Comparison of ENCODE assay signal across 2 cellular contexts in genomic region chr10:72257051-72257892, GRCh38.
TF ChIP-seq lines count a peak whose summit lies in the region.

No MANE protein-coding gene starts in this region.

TF ChIP-seq in A549, 52 proteins besides CTCF, POLR2A, EP300 and RAD21:
- TF ChIP-seq BCL3 (IDR thresholded peaks at IDR 0.05): no peak
- TF ChIP-seq ELK1 (IDR thresholded peaks at IDR 0.05; ENCODE audit: low read depth, low read length): no peak
- peak; percentile 51; the same call in 1 of the 2 replicates for TF ChIP-seq TP53 (CRISPR knock-in tag; IDR thresholded peaks at IDR 0.05)
TF ChIP-seq in A549: peak in this region for 1.

TF ChIP-seq in GM23338, 12 proteins besides CTCF, POLR2A, EP300 and RAD21:
- no peak for TF ChIP-seq ZNF114 (CRISPR knock-in tag; IDR thresholded peaks at IDR 0.05)
- no peak for TF ChIP-seq ETS1 (IDR thresholded peaks at IDR 0.05)
- no peak for TF ChIP-seq ZNF462 (CRISPR knock-in tag; IDR thresholded peaks at IDR 0.05)
- no peak for TF ChIP-seq JUNB (IDR thresholded peaks at IDR 0.05; ENCODE audit: unreplicated experiment)
- no peak for TF ChIP-seq NANOG (IDR thresholded peaks at IDR 0.05; ENCODE audit: borderline replicate concordance)
